In the genomic region with DNA sequence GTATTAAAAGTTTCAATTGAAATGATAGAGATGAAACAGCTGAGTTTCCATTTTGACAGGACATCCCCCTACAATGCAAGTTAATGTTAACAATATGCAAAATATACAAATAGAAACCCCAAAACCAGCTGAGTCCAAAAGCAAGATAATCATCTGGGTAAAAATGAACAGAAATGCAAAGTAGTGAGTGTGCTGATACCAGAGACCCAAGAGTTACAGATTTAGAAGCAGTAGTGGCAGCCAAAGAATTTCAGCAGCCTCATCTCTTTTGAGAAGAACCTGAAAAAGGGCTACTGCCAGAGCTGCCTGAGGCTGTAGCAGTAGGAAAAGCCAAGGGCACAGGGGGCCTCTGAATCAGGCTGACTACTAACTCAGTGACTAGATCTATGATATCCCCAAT, we compare ENCODE assay signal across 16 cellular contexts.
DNase-seq lines count a peak whose midpoint lies in the region; ATAC-seq and TF ChIP-seq lines count a peak whose summit lies in the region.
"Had no signal": no experiment of that assay in that cellular context is flagged by ENCODE, and none has a peak within 500 bp of the region (broad histone marks: within the 10 kb centered on the region; RNA-seq: fewer than 3 reads in every experiment).

No MANE protein-coding gene starts in this region.

- peaks cover 3 to 59% (median 38%) of the 10 kb centered on the region in 9 donors for H3K4me1 ChIP-seq in heart right ventricle

- H3K4me3 ChIP-seq in heart right ventricle, result no peak overlapping the region
- H3K4me3 ChIP-seq: MG63 had no signal

- peak overlapping the region; percentile 34 to 71 (median 58) for H3K27ac ChIP-seq in heart right ventricle

- H3K36me3 ChIP-seq in heart right ventricle, result peaks cover 0 to 12% (median 0%) of the 10 kb centered on the region in 9 donors

- no peak for TF ChIP-seq CTCF in heart right ventricle (IDR thresholded peaks at IDR 0.05)
- no peak for TF ChIP-seq CTCF in endothelial cell (IDR thresholded peaks at IDR 0.05; ENCODE audit: unreplicated experiment)

- H3K27me3 ChIP-seq in heart right ventricle, result no peaks in the 10 kb centered on the region
- H3K27me3 ChIP-seq: MG63 had no signal

- ATAC-seq in GM19395 (IDR thresholded peaks at IDR 0.05; ENCODE audit: unreplicated experiment) (peak; percentile 78), HG03175 (IDR thresholded peaks at IDR 0.05; ENCODE audit: unreplicated experiment) (peak; percentile 72), heart right ventricle (peak in 2 of 8 donors; percentile 9 to 30)
- ATAC-seq: naive thymus-derived CD8-positive, alpha-beta T cell; SK-N-SH treated with all-trans-retinoic acid at 6 μM for 48 hours had no signal

- no peaks in the 10 kb centered on the region for H3K27me3 Mint-ChIP-seq in T-helper 2 cell treated with Interferon-gamma antibody and Interleukin-4, amounts not matched to agents 5 μg/mL and 100 μg/mL, for 36 hours (ENCODE audit: low read depth)
- no peaks in the 10 kb centered on the region for H3K27me3 Mint-ChIP-seq in endothelial cell (ENCODE audit: unreplicated experiment)
- H3K27me3 Mint-ChIP-seq: activated naive CD4-positive, alpha-beta T cell treated with anti-CD3 and anti-CD28 coated beads, Interleukin-2, amount 10 ng/mL, durations not matched to agents 7 days and 5 days; naive thymus-derived CD8-positive, alpha-beta T cell had no signal

- H3K9me3 ChIP-seq in heart right ventricle, result no peaks in the 10 kb centered on the region
- H3K9me3 ChIP-seq: MG63 had no signal

- no peaks in the 10 kb centered on the region for H3K9me3 Mint-ChIP-seq in T-helper 2 cell treated with Interferon-gamma antibody and Interleukin-4, amounts not matched to agents 5 μg/mL and 100 μg/mL, for 36 hours
- no peaks in the 10 kb centered on the region for H3K9me3 Mint-ChIP-seq in endothelial cell (ENCODE audit: unreplicated experiment)
- H3K9me3 Mint-ChIP-seq: activated naive CD4-positive, alpha-beta T cell treated with anti-CD3 and anti-CD28 coated beads, Interleukin-2, amount 10 ng/mL, durations not matched to agents 7 days and 5 days; naive thymus-derived CD8-positive, alpha-beta T cell had no signal

- no peak overlapping the region for H3K27ac Mint-ChIP-seq in T-helper 2 cell treated with Interferon-gamma antibody and Interleukin-4, amounts not matched to agents 5 μg/mL and 100 μg/mL, for 36 hours
- H3K27ac Mint-ChIP-seq in endothelial cell (ENCODE audit: unreplicated experiment), result no peak overlapping the region
- H3K27ac Mint-ChIP-seq: activated naive CD4-positive, alpha-beta T cell treated with anti-CD3 and anti-CD28 coated beads, Interleukin-2, amount 10 ng/mL, durations not matched to agents 7 days and 5 days had no signal

- peaks cover 24% of the 10 kb centered on the region for H3K4me1 Mint-ChIP-seq in T-helper 2 cell treated with Interferon-gamma antibody and Interleukin-4, amounts not matched to agents 5 μg/mL and 100 μg/mL, for 36 hours (ENCODE audit: low read depth)
- no peaks in the 10 kb centered on the region for H3K4me1 Mint-ChIP-seq in endothelial cell (ENCODE audit: unreplicated experiment)

- H3K36me3 Mint-ChIP-seq in T-helper 2 cell treated with Interferon-gamma antibody and Interleukin-4, amounts not matched to agents 5 μg/mL and 100 μg/mL, for 36 hours (ENCODE audit: low read depth), result peaks cover 19% of the 10 kb centered on the region
- H3K36me3 Mint-ChIP-seq in endothelial cell (ENCODE audit: low read depth, unreplicated experiment), result peaks cover 2% of the 10 kb centered on the region

- H3K4me3 Mint-ChIP-seq in T-helper 2 cell treated with Interferon-gamma antibody and Interleukin-4, amounts not matched to agents 5 μg/mL and 100 μg/mL, for 36 hours, result no peak overlapping the region
- H3K4me3 Mint-ChIP-seq in endothelial cell (ENCODE audit: unreplicated experiment), result no peak overlapping the region
- H3K4me3 Mint-ChIP-seq: activated naive CD4-positive, alpha-beta T cell treated with anti-CD3 and anti-CD28 coated beads, Interleukin-2, amount 10 ng/mL, durations not matched to agents 7 days and 5 days; naive thymus-derived CD8-positive, alpha-beta T cell had no signal

- DNase-seq in AG20443 (ENCODE audit: low spot score) (peak; percentile 20), heart right ventricle (no peak), SW480 (ENCODE audit: low spot score) (no peak), endothelial cell (ENCODE audit: low spot score) (no peak), SIG-M5 treated with dmso at 0.1 percent for 504 hours (lab: John Stamatoyannopoulos, UW; ENCODE audit: unreplicated experiment) (no peak)
- DNase-seq in T-helper 2 cell treated with Interferon-gamma antibody and Interleukin-4, amounts not matched to agents 5 μg/mL and 100 μg/mL, for 36 hours (ENCODE audit: low spot score), result no peak
- DNase-seq: ACHN; activated CD4-positive, alpha-beta T cell treated with anti-CD3 and anti-CD28 coated beads, Interleukin-2, amount 50 U/mL, for 1 hour; activated naive CD4-positive, alpha-beta T cell treated with anti-CD3 and anti-CD28 coated beads, Interleukin-2, amount 10 ng/mL, durations not matched to agents 7 days and 5 days; MG63; naive thymus-derived CD8-positive, alpha-beta T cell; NCI-H526 treated with DMSO at 0.1 percent for 48 hours; stimulated activated CD4-positive, alpha-beta T cell treated with anti-CD3 and anti-CD28 coated beads, Interleukin-4, amount 100 ng/mL, for 1 hour had no signal

- intact Hi-C loops in heart right ventricle (cut with DNase I), result no loop called here
